8 cellular contexts compared by ENCODE assay signal in the genomic region with DNA sequence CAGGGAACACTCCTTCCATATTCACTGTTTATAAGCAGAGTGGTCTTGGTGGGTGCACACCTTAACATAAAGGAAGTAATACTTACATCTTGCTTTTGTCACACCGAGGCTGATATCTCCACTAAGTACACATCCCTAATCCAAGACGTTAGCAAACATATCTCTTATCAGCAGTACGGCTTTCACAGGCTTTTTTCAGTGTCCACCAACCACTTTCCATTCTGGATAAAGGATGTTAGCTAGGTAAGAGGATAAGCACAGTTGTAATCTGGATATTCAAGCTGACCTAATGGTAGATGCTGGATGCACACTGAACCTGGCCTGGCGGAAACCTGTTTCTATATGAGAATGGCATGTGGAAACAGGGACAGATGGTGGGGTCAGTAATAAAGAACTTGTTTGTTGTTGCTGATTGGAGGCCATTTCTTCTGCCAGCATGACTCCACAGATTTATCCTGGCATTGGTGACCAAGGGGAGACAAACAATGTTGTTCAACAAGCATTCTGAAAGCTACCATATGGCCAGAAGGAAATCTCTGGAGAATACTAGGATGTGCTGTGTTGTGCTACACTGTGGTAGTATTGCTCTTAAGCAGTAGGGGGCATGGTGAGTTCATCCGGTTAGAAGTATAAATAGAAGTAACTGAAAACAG.
DNase-seq lines count a peak whose midpoint lies in the region; ATAC-seq and TF ChIP-seq lines count a peak whose summit lies in the region.

No MANE protein-coding gene starts in this region.

- H3K27ac ChIP-seq in ACC112 (ENCODE audit: low read depth, low read length) (peak overlapping the region; percentile 4; the same call in 1 of the 2 replicates), Panc1 (ENCODE audit: low read length) (no peak overlapping the region), vagina (no peak overlapping the region)

- TF ChIP-seq POLR2A in vagina (IDR thresholded peaks at IDR 0.05), result no peak

- H2AFZ ChIP-seq in ACC112 (ENCODE audit: low read length, unreplicated experiment) (no peak overlapping the region), Loucy (ENCODE audit: low read length) (peak overlapping the region; percentile 72; the same call in 1 of the 2 replicates)

- no peaks in the 10 kb centered on the region for H3K36me3 ChIP-seq in ACC112 (ENCODE audit: insufficient read depth, low read length)
- no peaks in the 10 kb centered on the region for H3K36me3 ChIP-seq in Loucy (ENCODE audit: insufficient read depth, low read length)
- no peaks in the 10 kb centered on the region for H3K36me3 ChIP-seq in Panc1 (ENCODE audit: control insufficient read depth, insufficient read depth, low read length)
- H3K36me3 ChIP-seq in vagina, result no peaks in the 10 kb centered on the region

- DNase-seq in GM12864 (ENCODE audit: low read depth) (peak; percentile 39), HEK293T (ENCODE audit: extremely low spot score) (peak; percentile 67), Panc1 (ENCODE audit: low read depth, low spot score) (no peak), dermis microvascular lymphatic vessel endothelial cell (ENCODE audit: low read depth in 2 of 2) (peak; percentile 93 to 97), lung microvascular endothelial cell (ENCODE audit: low read depth in 2 of 2) (peak; percentile 86 to 93), vagina (ENCODE audit: extremely low spot score in 2 of 2) (no peak)

- H3K9me2 ChIP-seq in Loucy (replicated peaks; ENCODE audit: low read depth, low read length), result no peaks in the 10 kb centered on the region

- H3K4me1 ChIP-seq in ACC112 (ENCODE audit: control insufficient read depth, insufficient read depth, low read length, unreplicated experiment), result peaks cover 25% of the 10 kb centered on the region
- peaks cover 13% of the 10 kb centered on the region for H3K4me1 ChIP-seq in Loucy (ENCODE audit: insufficient read depth, low read length, poor library complexity, severe bottlenecking)
- no peaks in the 10 kb centered on the region for H3K4me1 ChIP-seq in Panc1 (ENCODE audit: control insufficient read depth, insufficient read depth, low read length)
- peaks cover 13% of the 10 kb centered on the region for H3K4me1 ChIP-seq in vagina

- peak overlapping the region; percentile 56 for H3K9ac ChIP-seq in Loucy (ENCODE audit: low read depth, low read length, poor library complexity, severe bottlenecking)

- no peak overlapping the region for H3K4me3 ChIP-seq in ACC112 (ENCODE audit: low read depth, low read length)
- H3K4me3 ChIP-seq in GM12864 (ENCODE audit: low read depth, low read length), result no peak overlapping the region; the same call in 1 of the 2 replicates
- H3K4me3 ChIP-seq in Loucy (ENCODE audit: low read length, poor library complexity, severe bottlenecking), result peak overlapping the region; percentile 42
- H3K4me3 ChIP-seq in Panc1 (ENCODE audit: low read depth in 2 of 2, low read length in 2 of 2), result no peak overlapping the region
- no peak overlapping the region for H3K4me3 ChIP-seq in vagina

- no peaks in the 10 kb centered on the region for H4K20me1 ChIP-seq in Loucy (ENCODE audit: insufficient read depth, low read length, poor library complexity, severe bottlenecking)

- H3K27me3 ChIP-seq in ACC112 (ENCODE audit: insufficient read depth, low read length) (no peaks in the 10 kb centered on the region), Loucy (ENCODE audit: insufficient read depth, low read length, poor library complexity, severe bottlenecking) (no peaks in the 10 kb centered on the region), Panc1 (ENCODE audit: control insufficient read depth, insufficient read depth, low read length) (no peaks in the 10 kb centered on the region), vagina (no peaks in the 10 kb centered on the region)

- TF ChIP-seq CTCF in GM12864 (IDR thresholded peaks at IDR 0.05; ENCODE audit: low read depth, low read length, missing control alignments) (peak; percentile 64), Loucy (conservative IDR thresholded peaks at IDR 0.05; ENCODE audit: low read length) (peak; percentile 85), Panc1 (IDR thresholded peaks at IDR 0.05) (peak; percentile 58), vagina (IDR thresholded peaks at IDR 0.05) (peak in 2 of 3 experiments; percentile 33 to 35)

- POLR2A ChIA-PET in HEK293T (lab: Yijun Ruan, JAX) (interaction anchor here (1.1 kb wide), 1 partner anchor 12 kb away, joined by 3 read pairs; no protein-coding TSS in a partner anchor), Panc1 (lab: Charles Lee) (no interaction called here)

- in situ Hi-C loops in Panc1 (cut with HindIII; ENCODE audit: low pct_unique_long_range_greater_than_20kb, low sequenced_read_pairs), result no loop called here

- peak; percentile 65; the same call in 1 of the 2 replicates for ATAC-seq in Panc1

- no peaks in the 10 kb centered on the region for H3K79me2 ChIP-seq in ACC112 (ENCODE audit: control insufficient read depth, insufficient read depth, low read length, unreplicated experiment)
- no peaks in the 10 kb centered on the region for H3K79me2 ChIP-seq in Loucy (ENCODE audit: insufficient read depth, low read length)

- no TSS peak for BruUV-seq in Panc1 (replicated peaks; lab: Mats Ljungman, UMichigan)

- no peaks in the 10 kb centered on the region for H3K9me3 ChIP-seq in Loucy (ENCODE audit: insufficient read depth, low read depth, low read length)
- no peaks in the 10 kb centered on the region for H3K9me3 ChIP-seq in Panc1 (ENCODE audit: control insufficient read depth, insufficient read depth, low read depth, low read length)
- no peaks in the 10 kb centered on the region for H3K9me3 ChIP-seq in vagina

- CTCF ChIA-PET in HEK293T (lab: Yijun Ruan, JAX) (interaction anchor here (0.6 to 1.4 kb wide), 3 partner anchors 13 to 52 kb away, joined by 3 read pairs; no protein-coding TSS in a partner anchor), Panc1 (lab: Charles Lee) (no interaction called here)

- intact Hi-C loops in Panc1 (cut with micrococcal nuclease; ENCODE audit: unreplicated experiment) (no loop called here), vagina (cut with DNase I) (no loop called here)

- no peaks in the 10 kb centered on the region for H3F3A ChIP-seq in Loucy (ENCODE audit: low read depth)

- peak overlapping the region; percentile 58 for H3K4me2 ChIP-seq in Loucy (ENCODE audit: low read depth, low read length, poor library complexity, severe bottlenecking)

TF ChIP-seq in HEK293T, 16 proteins besides CTCF, POLR2A, EP300 and RAD21:
- TF ChIP-seq ELF4 (IDR thresholded peaks at IDR 0.05) (no peak), CTBP1 (IDR thresholded peaks at IDR 0.05; ENCODE audit: borderline replicate concordance) (no peak), ZNF384 (IDR thresholded peaks at IDR 0.05) (no peak), LEF1 (IDR thresholded peaks at IDR 0.05; ENCODE audit: borderline replicate concordance) (no peak)

Comparison
In these comparisons a context has a peak if more than half of its experiments do, and no peak if none do; other contexts are left out.
1. DNase-seq: peak in GM12864 (single experiment), HEK293T (single experiment), dermis microvascular lymphatic vessel endothelial cell (2 of 2) and lung microvascular endothelial cell (2 of 2); none in Panc1 (single experiment) and vagina (0 of 2).
2. CTCF ChIP-seq: peak in every context shown above with its lines; median percentile 85 in Loucy; 64 in GM12864; 58 in Panc1; 34 in vagina.